In genomic region chr2:178193496-178193822, GRCh38 we compare ENCODE assay signal across 1 cellular context.
A peak's percentile ranks its signal among the peaks of the same experiment; 100 is the strongest.
TF ChIP-seq lines count a peak whose summit lies in the region.

No MANE protein-coding gene starts in this region.

TF ChIP-seq in HepG2, 621 proteins besides CTCF, POLR2A, EP300 and RAD21 (continued from another document):
- TF ChIP-seq ZNF362 (CRISPR knock-in tag; IDR thresholded peaks at IDR 0.05; ENCODE audit: borderline replicate concordance) (no peak), ZNF530 (CRISPR knock-in tag; IDR thresholded peaks at IDR 0.05; ENCODE audit: low read depth) (no peak), KAT2B (IDR thresholded peaks at IDR 0.05; ENCODE audit: borderline replicate concordance, low read depth, low read length) (no peak), SMYD3 (CRISPR knock-in tag; IDR thresholded peaks at IDR 0.05) (0 out of 2 replicates have a peak, but pooled peaks have one; percentile 32), ZMYM4 (CRISPR knock-in tag; IDR thresholded peaks at IDR 0.05) (peak; percentile 72; the same call in 1 of the 2 replicates), FOSL1 (CRISPR knock-in tag; IDR thresholded peaks at IDR 0.05; ENCODE audit: borderline replicate concordance) (no peak), ZNF569 (CRISPR knock-in tag; IDR thresholded peaks at IDR 0.05; ENCODE audit: borderline replicate concordance) (no peak), ARNT2 (CRISPR knock-in tag; IDR thresholded peaks at IDR 0.05; ENCODE audit: low read depth) (no peak), POGZ (CRISPR knock-in tag; IDR thresholded peaks at IDR 0.05) (peak; percentile 69), DMTF1 (CRISPR knock-in tag; IDR thresholded peaks at IDR 0.05) (no peak), AHR (CRISPR knock-in tag; IDR thresholded peaks at IDR 0.05) (no peak; the same call in 1 of the 2 replicates), KDM6A (CRISPR knock-in tag; IDR thresholded peaks at IDR 0.05; ENCODE audit: low read depth) (no peak), ZNF282 (IDR thresholded peaks at IDR 0.05; ENCODE audit: partially characterized antibody) (no peak), E2F5 (CRISPR knock-in tag; conservative IDR thresholded peaks at IDR 0.05) (no peak), NRL (CRISPR knock-in tag; IDR thresholded peaks at IDR 0.05; ENCODE audit: borderline replicate concordance) (no peak), SP5 (CRISPR knock-in tag; IDR thresholded peaks at IDR 0.05; ENCODE audit: borderline replicate concordance, low read depth) (peak; percentile 100), JUN (CRISPR knock-in tag; IDR thresholded peaks at IDR 0.05) (no peak), ZKSCAN1 (IDR thresholded peaks at IDR 0.05; ENCODE audit: low read length) (no peak), KLF16 (CRISPR knock-in tag; IDR thresholded peaks at IDR 0.05) (peak in 1 of 2 experiments; percentile 79; a peak in 2 of 4 replicates), SP1 (IDR thresholded peaks at IDR 0.05) (no peak), SP1 (CRISPR knock-in tag; IDR thresholded peaks at IDR 0.05) (no peak), ZNF672 (CRISPR knock-in tag; IDR thresholded peaks at IDR 0.05) (0 out of 2 replicates have a peak, but pooled peaks have one; percentile 78), FOXM1 (CRISPR knock-in tag; IDR thresholded peaks at IDR 0.05) (no peak), DNMT1 (CRISPR knock-in tag; IDR thresholded peaks at IDR 0.05) (no peak), REST (IDR thresholded peaks at IDR 0.05; ENCODE audit: borderline replicate concordance in 1 of 2, low read depth in 1 of 2, low read length in 2 of 2) (peak in 1 of 2 experiments; percentile 81; a peak in 2 of 4 replicates), ZNF761 (CRISPR knock-in tag; conservative IDR thresholded peaks at IDR 0.05) (no peak), SIX1 (CRISPR knock-in tag; IDR thresholded peaks at IDR 0.05; ENCODE audit: borderline replicate concordance) (peak; percentile 54; the same call in 1 of the 2 replicates), TAF15 (IDR thresholded peaks at IDR 0.05; ENCODE audit: low read depth, low read length, poor library complexity, severe bottlenecking) (no peak), TOE1 (CRISPR knock-in tag; IDR thresholded peaks at IDR 0.05) (no peak), TBX3 (IDR thresholded peaks at IDR 0.05; ENCODE audit: borderline replicate concordance) (peak; percentile 95), ZNF343 (CRISPR knock-in tag; IDR thresholded peaks at IDR 0.05) (no peak), TRAFD1 (CRISPR knock-in tag; IDR thresholded peaks at IDR 0.05; ENCODE audit: borderline replicate concordance) (no peak), ZNF143 (CRISPR knock-in tag; IDR thresholded peaks at IDR 0.05) (no peak), NPAS2 (CRISPR knock-in tag; IDR thresholded peaks at IDR 0.05; ENCODE audit: borderline replicate concordance) (no peak), ZFYVE20 (CRISPR knock-in tag; IDR thresholded peaks at IDR 0.05; ENCODE audit: borderline replicate concordance, low read depth) (no peak)
- TF ChIP-seq, protein P1, sequence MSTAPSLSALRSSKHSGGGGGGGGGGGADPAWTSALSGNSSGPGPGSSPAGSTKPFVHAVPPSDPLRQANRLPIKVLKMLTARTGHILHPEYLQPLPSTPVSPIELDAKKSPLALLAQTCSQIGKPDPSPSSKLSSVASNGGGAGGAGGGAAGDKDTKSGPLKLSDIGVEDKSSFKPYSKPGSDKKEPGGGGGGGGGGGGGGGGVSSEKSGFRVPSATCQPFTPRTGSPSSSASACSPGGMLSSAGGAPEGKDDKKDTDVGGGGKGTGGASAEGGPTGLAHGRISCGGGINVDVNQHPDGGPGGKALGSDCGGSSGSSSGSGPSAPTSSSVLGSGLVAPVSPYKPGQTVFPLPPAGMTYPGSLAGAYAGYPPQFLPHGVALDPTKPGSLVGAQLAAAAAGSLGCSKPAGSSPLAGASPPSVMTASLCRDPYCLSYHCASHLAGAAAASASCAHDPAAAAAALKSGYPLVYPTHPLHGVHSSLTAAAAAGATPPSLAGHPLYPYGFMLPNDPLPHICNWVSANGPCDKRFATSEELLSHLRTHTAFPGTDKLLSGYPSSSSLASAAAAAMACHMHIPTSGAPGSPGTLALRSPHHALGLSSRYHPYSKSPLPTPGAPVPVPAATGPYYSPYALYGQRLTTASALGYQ (CRISPR knock-in tag; IDR thresholded peaks at IDR 0.05) = peak; percentile 99
- TF ChIP-seq, protein P2, sequence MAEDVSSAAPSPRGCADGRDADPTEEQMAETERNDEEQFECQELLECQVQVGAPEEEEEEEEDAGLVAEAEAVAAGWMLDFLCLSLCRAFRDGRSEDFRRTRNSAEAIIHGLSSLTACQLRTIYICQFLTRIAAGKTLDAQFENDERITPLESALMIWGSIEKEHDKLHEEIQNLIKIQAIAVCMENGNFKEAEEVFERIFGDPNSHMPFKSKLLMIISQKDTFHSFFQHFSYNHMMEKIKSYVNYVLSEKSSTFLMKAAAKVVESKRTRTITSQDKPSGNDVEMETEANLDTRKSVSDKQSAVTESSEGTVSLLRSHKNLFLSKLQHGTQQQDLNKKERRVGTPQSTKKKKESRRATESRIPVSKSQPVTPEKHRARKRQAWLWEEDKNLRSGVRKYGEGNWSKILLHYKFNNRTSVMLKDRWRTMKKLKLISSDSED (CRISPR knock-in tag; IDR thresholded peaks at IDR 0.05) = no peak
- TF ChIP-seq, protein P3, sequence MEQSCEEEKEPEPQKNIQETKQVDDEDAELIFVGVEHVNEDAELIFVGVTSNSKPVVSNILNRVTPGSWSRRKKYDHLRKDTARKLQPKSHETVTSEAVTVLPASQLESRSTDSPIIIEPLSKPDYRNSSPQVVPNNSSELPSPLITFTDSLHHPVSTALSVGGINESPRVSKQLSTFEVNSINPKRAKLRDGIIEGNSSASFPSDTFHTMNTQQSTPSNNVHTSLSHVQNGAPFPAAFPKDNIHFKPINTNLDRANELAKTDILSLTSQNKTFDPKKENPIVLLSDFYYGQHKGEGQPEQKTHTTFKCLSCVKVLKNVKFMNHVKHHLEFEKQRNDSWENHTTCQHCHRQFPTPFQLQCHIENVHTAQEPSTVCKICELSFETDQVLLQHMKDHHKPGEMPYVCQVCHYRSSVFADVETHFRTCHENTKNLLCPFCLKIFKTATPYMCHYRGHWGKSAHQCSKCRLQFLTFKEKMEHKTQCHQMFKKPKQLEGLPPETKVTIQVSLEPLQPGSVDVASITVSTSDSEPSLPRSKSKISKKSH (CRISPR knock-in tag; IDR thresholded peaks at IDR 0.05; ENCODE audit: borderline replicate concordance) = no peak
